ENCODE assay signal across 9 cellular contexts in genomic region chr2:8421658-8422499, GRCh38.
DNase-seq lines count a peak whose midpoint lies in the region; ATAC-seq, FAIRE-seq and TF ChIP-seq lines count a peak whose summit lies in the region.
"Had no signal": no experiment of that assay in that cellular context is flagged by ENCODE, and none has a peak within 500 bp of the region (broad histone marks: within the 10 kb centered on the region; RNA-seq: fewer than 3 reads in every experiment).

No MANE protein-coding gene starts in this region.

- H3K9ac ChIP-seq in HepG2 (ENCODE audit: insufficient read depth, low read depth, low read length), result no peak overlapping the region
- H3K9ac ChIP-seq: neural progenitor cell had no signal

- no peak for FAIRE-seq in HepG2 (lab: Jason Lieb, UNC)

- BruUV-seq in HepG2 (replicated peaks; lab: Mats Ljungman, UMichigan), result no TSS peak

- 67% methylated on average over 12 of the region's 12 CpGs for WGBS in HepG2 (ENCODE audit: low lambda C conversion rate)

- no peak for TF ChIP-seq CTCF in HepG2 (CRISPR knock-in tag; IDR thresholded peaks at IDR 0.05)

- peaks cover 7% of the 10 kb centered on the region for H3K4me1 ChIP-seq in HepG2 (ENCODE audit: insufficient read depth, low read length)
- H3K4me1 ChIP-seq: neural progenitor cell had no signal

- POLR2A ChIA-PET in HepG2 (lab: Yijun Ruan, JAX), result no interaction called here

- 0 out of 5 replicates have a peak, but pooled peaks cover 0 to 6% of the 10 kb centered on the region in 2 experiments for H3K27me3 ChIP-seq in HepG2 (ENCODE audit: control insufficient read depth in 1 of 2, insufficient read depth in 2 of 2, low read length in 2 of 2)
- H3K27me3 ChIP-seq: neural progenitor cell had no signal

- H3K9me3 ChIP-seq in HepG2 (ENCODE audit: low read length), result no peaks in the 10 kb centered on the region

- TF ChIP-seq POLR2A in HepG2 (IDR thresholded peaks at IDR 0.05; ENCODE audit: insufficient read depth in 1 of 2, low read depth in 2 of 2, low read length in 2 of 2), result no peak

- no peak overlapping the region for H3K4me2 ChIP-seq in HepG2 (ENCODE audit: low read depth, low read length)
- H3K4me2 ChIP-seq: neural progenitor cell had no signal

- no peaks in the 10 kb centered on the region for H3K36me3 ChIP-seq in HepG2 (replicated peaks in 1 of 2; ENCODE audit: control insufficient read depth in 1 of 2, insufficient read depth in 2 of 2, low read length in 2 of 2)
- H3K36me3 ChIP-seq: neural progenitor cell had no signal

- H2AFZ ChIP-seq in HepG2 (ENCODE audit: low read length), result no peak overlapping the region
- H2AFZ ChIP-seq: neural progenitor cell had no signal

- H4K20me1 ChIP-seq in HepG2 (ENCODE audit: insufficient read depth, low read length), result no peaks in the 10 kb centered on the region

- no peak overlapping the region for H3K27ac ChIP-seq in HepG2 (ENCODE audit: extremely low read length, insufficient read depth, low read length)
- H3K27ac ChIP-seq: neural progenitor cell had no signal

- ATAC-seq in GM18870 (IDR thresholded peaks at IDR 0.05; ENCODE audit: unreplicated experiment) (peak; percentile 77), GM21737 (IDR thresholded peaks at IDR 0.05; ENCODE audit: unreplicated experiment) (peak; percentile 66), HG03457 (IDR thresholded peaks at IDR 0.05; ENCODE audit: unreplicated experiment) (peak; percentile 70), HepG2 (no peak)

- TF ChIP-seq EP300 in HepG2 (IDR thresholded peaks at IDR 0.05; ENCODE audit: low read depth in 2 of 2, low read length in 2 of 2) (no peak), HepG2 (CRISPR knock-in tag; IDR thresholded peaks at IDR 0.05; ENCODE audit: borderline replicate concordance) (no peak)

- CTCF ChIA-PET in HepG2 (lab: Yijun Ruan, JAX; ENCODE audit: low intra/inter-chr PET ratio, low total read pairs), result no interaction called here

- DNase-seq in HepG2 (ENCODE audit: low spot score), result no peak
- DNase-seq in posterior vena cava (ENCODE audit: low spot score), result no peak
- DNase-seq in epidermal melanocyte (ENCODE audit: insufficient read length, low spot score), result no peak
- DNase-seq in NCI-H526 (lab: John Stamatoyannopoulos, UW), result no peak
- DNase-seq: NCI-H2171 had no signal

- in situ Hi-C loops in HepG2 (cut with HindIII; ENCODE audit: extremely low pct_ligation_motif_present, low pct_unique_long_range_greater_than_20kb), result no loop called here

- TF ChIP-seq RAD21 in HepG2 (CRISPR knock-in tag; IDR thresholded peaks at IDR 0.05), result no peak

- intact Hi-C loops in HepG2 (cut with micrococcal nuclease; ENCODE audit: unreplicated experiment), result no loop called here
- intact Hi-C loops in posterior vena cava (cut with DNase I), result no loop called here

- H3K79me2 ChIP-seq in HepG2 (ENCODE audit: insufficient read depth, low read length), result no peaks in the 10 kb centered on the region

- no peak overlapping the region for H3K4me3 ChIP-seq in HepG2 (replicated peaks in 1 of 3; ENCODE audit: insufficient read depth in 1 of 3, low read depth in 2 of 3, low read length in 3 of 3)
- H3K4me3 ChIP-seq: neural progenitor cell had no signal

TF ChIP-seq in HepG2, 621 proteins besides CTCF, POLR2A, EP300 and RAD21:
- TF ChIP-seq ZNF678 (CRISPR knock-in tag; IDR thresholded peaks at IDR 0.05) (no peak), MNT (IDR thresholded peaks at IDR 0.05) (peak; percentile 50)
